Comparison of ENCODE assay signal across 8 cellular contexts in genomic region chr2:96638144-96639121, GRCh38. TPM values are rescaled to one million over a fixed set of nuclear protein-coding genes. Genes with fewer than 3 reads are reported as not detected.
DNase-seq lines count a peak whose midpoint lies in the region; ATAC-seq, FAIRE-seq and TF ChIP-seq lines count a peak whose summit lies in the region.

KANSL3 (minus strand) TSS chr2:96638312; CDS start chr2:96637135, 1,177 bp downstream.

- POLR2A ChIA-PET in A673 (lab: Charles Lee; ENCODE audit: low non-redundant PET) = no interaction called here

- H3K27me3 ChIP-seq in A673 (replicated peaks; ENCODE audit: insufficient read depth, low read depth, low read length, poor library complexity) (no peaks in the 10 kb centered on the region), bronchial epithelial cell (ENCODE audit: control insufficient read depth, insufficient read depth, low read length) (no peaks in the 10 kb centered on the region), smooth muscle cell (ENCODE audit: low read depth) (no peaks in the 10 kb centered on the region)

- ATAC-seq in GM18868 (IDR thresholded peaks at IDR 0.05; ENCODE audit: unreplicated experiment) (peak; percentile 75), HG03135 (IDR thresholded peaks at IDR 0.05; ENCODE audit: unreplicated experiment) (peak; percentile 67)

- H3F3A ChIP-seq in smooth muscle cell (ENCODE audit: low read depth) = no peaks in the 10 kb centered on the region

- intact Hi-C loops in A673 (cut with micrococcal nuclease; ENCODE audit: unreplicated experiment) = loop anchor here (5.0 kb wide), 2 partner anchors 109 to 124 kb away; partner anchors contain the start of gene CNNM4

- H3K9ac ChIP-seq in smooth muscle cell (ENCODE audit: low read depth) = peak within 1 kb of the TSS; percentile 96

- peaks cover 34% of the 10 kb centered on the region for H3K79me2 ChIP-seq in smooth muscle cell (ENCODE audit: low read depth)

- H4K20me1 ChIP-seq in smooth muscle cell (ENCODE audit: low read depth) = peaks cover 9% of the 10 kb centered on the region

- H3K4me3 ChIP-seq in A673 (ENCODE audit: low read depth, low read length, poor library complexity, severe bottlenecking) (peak within 1 kb of the TSS; percentile 93), WI38 (ENCODE audit: low read depth, low read length) (peak within 1 kb of the TSS; percentile 74), bronchial epithelial cell (ENCODE audit: low read depth, low read length) (peak within 1 kb of the TSS; percentile 51), smooth muscle cell (peak within 1 kb of the TSS; percentile 88)

- H3K9me3 ChIP-seq in A673 (ENCODE audit: low read depth, low read length, poor library complexity, severe bottlenecking) (no peaks in the 10 kb centered on the region), smooth muscle cell (replicated peaks; ENCODE audit: low read depth) (no peaks in the 10 kb centered on the region)

- no peak for TF ChIP-seq CTCF in A673 (conservative IDR thresholded peaks at IDR 0.05; ENCODE audit: low read depth, low read length)
- no peak for TF ChIP-seq CTCF in WI38 (IDR thresholded peaks at IDR 0.05; ENCODE audit: low read depth, low read length)
- no peak for TF ChIP-seq CTCF in bronchial epithelial cell (IDR thresholded peaks at IDR 0.05; ENCODE audit: insufficient read depth, low read length, severe bottlenecking)
- no peak for TF ChIP-seq CTCF in smooth muscle cell (IDR thresholded peaks at IDR 0.05; ENCODE audit: borderline replicate concordance, insufficient read depth, poor library complexity, severe bottlenecking)

- peak within 1 kb of the TSS; percentile 89 for H3K4me2 ChIP-seq in smooth muscle cell

- peaks cover 27% of the 10 kb centered on the region for H3K4me1 ChIP-seq in A673 (ENCODE audit: insufficient read depth, low read length, poor library complexity, severe bottlenecking)
- H3K4me1 ChIP-seq in smooth muscle cell (ENCODE audit: low read depth) = peaks cover 16% of the 10 kb centered on the region

- peak; percentile 95 for DNase-seq in A673 (ENCODE audit: low spot score)
- DNase-seq in NCI-H2227 treated with DMSO at 0.1 percent for 48 hours (lab: John Stamatoyannopoulos, UW) = peak; percentile 88
- DNase-seq in bronchial epithelial cell (ENCODE audit: low read depth) = peak; percentile 67
- peak; percentile 91 for DNase-seq in iPS-NIHi11 (ENCODE audit: low spot score)
- DNase-seq in smooth muscle cell (lab: John Stamatoyannopoulos, UW; ENCODE audit: unreplicated experiment) = peak; percentile 85

- H3K27ac ChIP-seq in A673 (ENCODE audit: low read depth, low read length, poor library complexity, severe bottlenecking) = peak within 1 kb of the TSS; percentile 82
- peak within 1 kb of the TSS; percentile 94 for H3K27ac ChIP-seq in smooth muscle cell (ENCODE audit: low read depth)

- CTCF ChIA-PET in A673 (lab: Charles Lee) = interaction anchor here (0.7 kb wide), 1 partner anchor 218 kb away, joined by 3 read pairs; no protein-coding TSS in a partner anchor

- BruUV-seq in A673 (replicated peaks; lab: Mats Ljungman, UMichigan) = no TSS peak

- WGBS in smooth muscle cell (ENCODE audit: low lambda C conversion rate) = 12% methylated on average over 50 of the region's 67 CpGs

- peak within 1 kb of the TSS; percentile 84 for H2AFZ ChIP-seq in smooth muscle cell (ENCODE audit: low read depth)

- FAIRE-seq in bronchial epithelial cell (lab: Jason Lieb, UNC) = no peak

- H3K36me3 ChIP-seq in A673 (ENCODE audit: insufficient read depth, low read length, poor library complexity, severe bottlenecking) (peaks cover 21% of the 10 kb centered on the region), bronchial epithelial cell (ENCODE audit: control insufficient read depth, insufficient read depth, low read length) (peaks cover 2% of the 10 kb centered on the region), smooth muscle cell (ENCODE audit: low read depth) (no peaks in the 10 kb centered on the region)

RNA-seq across cellular contexts. Expression of gene KANSL3, which starts in this region (rescaled TPM):
- total RNA-seq in A673 (2021) (71.8 and 77.9 TPM in 2 replicates), bronchial epithelial cell (16.3 and 21.3 TPM in 2 replicates), smooth muscle cell (13.3 and 16.2 TPM in 2 replicates)
- 12.0 and 14.6 TPM in 2 replicates for polyA plus RNA-seq in smooth muscle cell

Comparison
In these comparisons a context has a peak if more than half of its experiments do, and no peak if none do; other contexts are left out.
1. Peak in every context shown above with its lines: DNase-seq, ATAC-seq, H3K4me3 ChIP-seq and H3K27ac ChIP-seq.